Comparison of ENCODE assay signal across 8 cellular contexts in the genomic region with DNA sequence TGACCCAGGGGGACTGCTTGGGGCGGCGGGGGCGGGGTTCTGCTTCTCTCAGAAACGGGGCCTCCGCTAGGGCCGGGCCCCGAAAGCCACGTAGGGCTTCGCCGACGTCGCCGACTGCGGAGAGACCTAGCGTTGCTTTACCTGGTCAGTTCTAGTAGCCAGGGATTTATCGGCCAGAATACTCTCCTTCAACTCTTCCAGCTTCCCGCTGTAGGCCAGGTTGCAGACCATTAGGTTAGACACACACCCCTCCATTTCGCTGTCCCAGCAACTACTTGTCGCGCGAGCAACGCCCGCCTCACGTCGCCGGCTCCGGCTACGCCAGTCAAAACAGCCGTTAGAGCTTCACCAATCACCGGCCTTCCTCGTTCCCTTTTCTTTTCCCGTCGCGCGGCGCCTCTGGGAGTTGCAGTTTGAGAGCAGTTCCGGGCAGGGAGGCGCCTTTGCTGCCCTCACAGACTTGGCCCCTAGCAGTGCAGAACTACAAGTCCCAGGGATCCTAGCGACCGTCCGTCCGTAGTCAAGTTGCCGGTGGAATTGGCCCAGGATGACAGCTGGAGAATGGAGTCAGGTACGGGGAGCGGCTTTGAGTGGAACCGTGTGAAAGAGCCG. TPM values are rescaled to one million over a fixed set of nuclear protein-coding genes. Genes with fewer than 3 reads are reported as not detected.
DNase-seq lines count a peak whose midpoint lies in the region; ATAC-seq and TF ChIP-seq lines count a peak whose summit lies in the region.

A gene with protein sequence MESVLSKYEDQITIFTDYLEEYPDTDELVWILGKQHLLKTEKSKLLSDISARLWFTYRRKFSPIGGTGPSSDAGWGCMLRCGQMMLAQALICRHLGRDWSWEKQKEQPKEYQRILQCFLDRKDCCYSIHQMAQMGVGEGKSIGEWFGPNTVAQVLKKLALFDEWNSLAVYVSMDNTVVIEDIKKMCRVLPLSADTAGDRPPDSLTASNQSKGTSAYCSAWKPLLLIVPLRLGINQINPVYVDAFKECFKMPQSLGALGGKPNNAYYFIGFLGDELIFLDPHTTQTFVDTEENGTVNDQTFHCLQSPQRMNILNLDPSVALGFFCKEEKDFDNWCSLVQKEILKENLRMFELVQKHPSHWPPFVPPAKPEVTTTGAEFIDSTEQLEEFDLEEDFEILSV (plus strand): TSS at position 513 of the 612 bp plus-strand sequence. CDS start 49 bp downstream, at position 562.
A gene with protein sequence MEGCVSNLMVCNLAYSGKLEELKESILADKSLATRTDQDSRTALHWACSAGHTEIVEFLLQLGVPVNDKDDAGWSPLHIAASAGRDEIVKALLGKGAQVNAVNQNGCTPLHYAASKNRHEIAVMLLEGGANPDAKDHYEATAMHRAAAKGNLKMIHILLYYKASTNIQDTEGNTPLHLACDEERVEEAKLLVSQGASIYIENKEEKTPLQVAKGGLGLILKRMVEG (minus strand): TSS at position 277 of the 612 bp plus-strand sequence. CDS start 22 bp downstream, at position 255.

- DNase-seq in NCI-H146 treated with DMSO at 0.1 percent for 48 hours (lab: John Stamatoyannopoulos, UW; ENCODE audit: unreplicated experiment) (peak; percentile 91), T-cell (peak; percentile 71 to 93 (median 87)), amniotic epithelial cell (ENCODE audit: low read depth) (peak; percentile 94), heart right ventricle (peak; percentile 89 to 94), posterior vena cava (ENCODE audit: low spot score) (peak; percentile 97), upper lobe of right lung (peak; percentile 96)

- H3K27me3 ChIP-seq in heart right ventricle = peaks cover 0 to 11% (median 0%) of the 10 kb centered on the region in 7 donors
- H3K27me3 ChIP-seq in upper lobe of right lung = no peaks in the 10 kb centered on the region

- CTCF ChIA-PET in T-cell (lab: Charles Lee) = interaction anchor here (1.6 to 1.7 kb wide), 2 partner anchors 9 to 71 kb away, joined by 3 to 5 read pairs; no protein-coding TSS in a partner anchor

- H3K4me1 ChIP-seq in heart right ventricle = peaks cover 0 to 32% (median 7%) of the 10 kb centered on the region in 9 donors
- peaks cover 8% of the 10 kb centered on the region for H3K4me1 ChIP-seq in upper lobe of right lung

- TF ChIP-seq CTCF in heart right ventricle (IDR thresholded peaks at IDR 0.05) (no peak), upper lobe of right lung (IDR thresholded peaks at IDR 0.05) (no peak)

- H3K9me3 Mint-ChIP-seq in T-cell = no peaks in the 10 kb centered on the region

- H3K36me3 ChIP-seq in heart right ventricle (peaks cover 0 to 25% (median 14%) of the 10 kb centered on the region in 9 donors), upper lobe of right lung (peaks cover 15% of the 10 kb centered on the region)

- peaks cover 9 to 24% (median 14%) of the 10 kb centered on the region in 3 donors for H3K4me1 Mint-ChIP-seq in T-cell

- H3K27ac ChIP-seq in heart right ventricle (peak within 1 kb of the TSS; percentile 50 to 90 (median 86)), upper lobe of right lung (peak within 1 kb of the TSS; percentile 80)

- POLR2A ChIA-PET in T-cell (lab: Charles Lee) = interaction anchor here in 1 of 2 donors (0.5 kb wide), 1 partner anchor 497 kb away, joined by 4 read pairs; no protein-coding TSS in a partner anchor

- H3K27ac Mint-ChIP-seq in T-cell = no peak within 1 kb of the TSS

- no peak within 1 kb of the TSS for H3K4me3 Mint-ChIP-seq in T-cell

- H3K27me3 Mint-ChIP-seq in T-cell = peaks cover 0 to 3% of the 10 kb centered on the region in 2 donors

- intact Hi-C loops in heart right ventricle (cut with DNase I) (loop anchor here in 3 of 10 donors (5.0 kb wide), 1 partner anchor 41 kb away; no protein-coding TSS in a partner anchor), posterior vena cava (cut with DNase I) (no loop called here), upper lobe of right lung (cut with DNase I) (no loop called here)

- no peaks in the 10 kb centered on the region for H3K9me3 ChIP-seq in heart right ventricle
- H3K9me3 ChIP-seq in upper lobe of right lung = no peaks in the 10 kb centered on the region

- ATAC-seq in GM18499 (IDR thresholded peaks at IDR 0.05; ENCODE audit: insufficient read depth, unreplicated experiment) = peak; percentile 91
- ATAC-seq in HG02885 (IDR thresholded peaks at IDR 0.05; ENCODE audit: poor library complexity, unreplicated experiment) = peak; percentile 95
- peak; percentile 96 to 99 (median 97) for ATAC-seq in T-cell (replicated peaks in 1 of 4)
- peak; percentile 98 to 99 (median 98) for ATAC-seq in heart right ventricle
- ATAC-seq in upper lobe of right lung = peak; percentile 99

- 1% methylated on average over 27 to 47 of the region's 47 CpGs for WGBS in heart right ventricle, 2 donors

- peaks cover 4% of the 10 kb centered on the region for H3K36me3 Mint-ChIP-seq in T-cell

- H3K4me3 ChIP-seq in heart right ventricle (peak within 1 kb of the TSS; percentile 35 to 83 (median 69)), upper lobe of right lung (peak within 1 kb of the TSS; percentile 62)

RNA-seq across cellular contexts. Expression of the first gene that starts in this region (rescaled TPM):
- 10 to 100 TPM in 1 of 5 donors, 1 to 10 TPM in 4; 6.2 to 10.1 (median 8.7) TPM for total RNA-seq in T-cell
- total RNA-seq in heart right ventricle = 10 to 100 TPM; 13.1 to 20.5 (median 17.3) TPM
- 10 to 100 TPM; 13.4 to 14.2 TPM for polyA plus RNA-seq in heart right ventricle
- total RNA-seq in posterior vena cava = 10 to 100 TPM in 1 of 2 donors, 1 to 10 TPM in 1; 7.9 to 12.9 TPM
- 16.9 TPM for total RNA-seq in upper lobe of right lung

RNA-seq across cellular contexts. Expression of the second gene that starts in this region (rescaled TPM):
- total RNA-seq in T-cell (10 to 100 TPM; 14.0 to 30.9 (median 25.3) TPM), heart right ventricle (10 to 100 TPM; 16.5 to 27.0 (median 21.2) TPM), posterior vena cava (10 to 100 TPM; 28.4 to 31.7 TPM), upper lobe of right lung (34.7 TPM)
- polyA plus RNA-seq in heart right ventricle = 10 to 100 TPM; 13.9 to 28.0 TPM

Comparison
In these comparisons a context has a peak if more than half of its experiments do, and no peak if none do; other contexts are left out.
1. Peak in every context shown above with its lines: DNase-seq, ATAC-seq, H3K4me3 ChIP-seq and H3K27ac ChIP-seq.